Comparison of ENCODE assay signal across 2 cellular contexts in genomic region chr14:69042309-69043006, GRCh38.
TF ChIP-seq lines count a peak whose summit lies in the region.

No MANE protein-coding gene starts in this region.

TF ChIP-seq in IMR-90, 13 proteins besides CTCF, POLR2A, EP300 and RAD21 (continued from another document):
- TF ChIP-seq FOS (IDR thresholded peaks at IDR 0.05; ENCODE audit: low read depth, low read length): no peak
- no peak for TF ChIP-seq RCOR1 (IDR thresholded peaks at IDR 0.05; ENCODE audit: insufficient replicate concordance, low read length)
- no peak for TF ChIP-seq RFX5 (IDR thresholded peaks at IDR 0.05; ENCODE audit: low read depth, low read length)
- no peak for TF ChIP-seq ELK1 (IDR thresholded peaks at IDR 0.05; ENCODE audit: borderline replicate concordance, low read depth, low read length)
- TF ChIP-seq USF2 (IDR thresholded peaks at IDR 0.05; ENCODE audit: low read depth, low read length): no peak
- TF ChIP-seq NFE2L2 (IDR thresholded peaks at IDR 0.05; ENCODE audit: low read depth, low read length): no peak
- no peak for TF ChIP-seq MAZ (IDR thresholded peaks at IDR 0.05; ENCODE audit: borderline replicate concordance, low read depth, low read length)
- no peak for TF ChIP-seq MAFK (IDR thresholded peaks at IDR 0.05; ENCODE audit: low read depth, low read length)
- no peak for TF ChIP-seq CHD1 (IDR thresholded peaks at IDR 0.05; ENCODE audit: low read depth, low read length)
- no peak for TF ChIP-seq CEBPB (IDR thresholded peaks at IDR 0.05; ENCODE audit: low read depth, low read length)
- no peak for TF ChIP-seq BHLHE40 (IDR thresholded peaks at IDR 0.05; ENCODE audit: low read depth, low read length)

TF ChIP-seq in K562, 482 proteins besides CTCF, POLR2A, EP300 and RAD21 (continued from another document):
- TF ChIP-seq PKNOX1 (IDR thresholded peaks at IDR 0.05): peak; percentile 17; the same call in 1 of the 2 replicates
- TF ChIP-seq HNRNPLL (IDR thresholded peaks at IDR 0.05; ENCODE audit: low read depth, low read length, poor library complexity, severe bottlenecking): no peak
- TF ChIP-seq PBX2 (CRISPR knock-in tag; IDR thresholded peaks at IDR 0.05; ENCODE audit: low read depth): no peak
- TF ChIP-seq PBX2 (tag; conservative IDR thresholded peaks at IDR 0.05; ENCODE audit: low read depth): peak; percentile 34; the same call in 1 of the 2 replicates
- peak; percentile 42 for TF ChIP-seq MEIS2 (IDR thresholded peaks at IDR 0.05; ENCODE audit: partially characterized antibody)
TF ChIP-seq in K562: peak in this region for 3.
